ENCODE assay signal across 8 cellular contexts in the genomic region with DNA sequence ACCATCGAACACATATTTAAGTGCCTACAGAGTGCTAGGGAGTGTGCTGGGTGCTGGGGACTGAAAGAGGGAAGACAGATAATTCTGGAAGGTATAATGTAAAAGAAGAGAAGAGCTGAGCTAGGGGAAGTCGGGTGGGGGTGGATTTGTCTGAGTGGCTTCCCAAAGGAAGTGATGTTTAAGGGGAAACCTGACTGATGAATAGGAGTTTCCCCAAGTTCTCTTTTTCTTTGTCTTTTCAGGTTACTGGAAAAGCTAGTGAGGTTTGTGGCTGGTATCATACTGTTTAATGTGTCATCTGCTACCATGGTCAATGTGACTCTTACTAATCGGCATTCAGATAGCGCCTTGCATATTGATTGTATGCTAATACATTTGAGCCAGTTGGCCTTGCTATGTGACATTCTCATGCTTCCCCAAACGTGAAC.
DNase-seq lines count a peak whose midpoint lies in the region; ATAC-seq and TF ChIP-seq lines count a peak whose summit lies in the region.

No MANE protein-coding gene starts in this region.

- no peak overlapping the region for H3K9ac ChIP-seq in MM.1S (ENCODE audit: low read length)

- peak overlapping the region in 1 of 2 donors; percentile 41 for H3K27ac ChIP-seq in left lung
- H3K27ac ChIP-seq in RWPE1, result no peak overlapping the region
- H3K27ac ChIP-seq in MM.1S (ENCODE audit: low read length), result no peak overlapping the region

- intact Hi-C loops in left lung (cut with DNase I), result no loop called here

- no peak overlapping the region for H3K4me2 ChIP-seq in MM.1S (ENCODE audit: low read depth, low read length)

- peaks cover 4% of the 10 kb centered on the region; the same call in 1 of the 2 replicates for H3K79me2 ChIP-seq in MM.1S (ENCODE audit: low read length)

- POLR2A ChIA-PET in RWPE1 (lab: Yijun Ruan, JAX; ENCODE audit: low non-redundant PET), result no interaction called here

- H2AFZ ChIP-seq in MM.1S (ENCODE audit: low read length), result no peak overlapping the region

- no peak overlapping the region for H3K4me3 ChIP-seq in left lung
- H3K4me3 ChIP-seq in MM.1S (ENCODE audit: low read length), result no peak overlapping the region

- H3K9me3 ChIP-seq in left lung (no peaks in the 10 kb centered on the region), MM.1S (replicated peaks; ENCODE audit: insufficient read depth, low read length) (no peaks in the 10 kb centered on the region)

- peak; percentile 45 for DNase-seq in GM10266 (ENCODE audit: extremely low spot score)
- no peak for DNase-seq in left lung
- no peak for DNase-seq in RWPE1 (ENCODE audit: low spot score)
- DNase-seq in MM.1S, result no peak
- no peak for DNase-seq in COLO829 (ENCODE audit: low spot score)
- no peak for DNase-seq in retina

- TF ChIP-seq CTCF in GM10266 (IDR thresholded peaks at IDR 0.05; ENCODE audit: control insufficient read depth, insufficient read depth, low read depth, missing control alignments) (no peak), left lung (IDR thresholded peaks at IDR 0.05) (no peak), RWPE1 (conservative IDR thresholded peaks at IDR 0.05; ENCODE audit: low read depth) (no peak), MM.1S (IDR thresholded peaks at IDR 0.05; ENCODE audit: low read length) (no peak)

- H3K36me3 ChIP-seq in left lung (peaks cover 0 to 2% of the 10 kb centered on the region in 2 donors), MM.1S (replicated peaks; ENCODE audit: insufficient read depth, low read length) (no peaks in the 10 kb centered on the region)

- no peaks in the 10 kb centered on the region for H4K20me1 ChIP-seq in MM.1S (ENCODE audit: insufficient read depth, low read length)

- CTCF ChIA-PET in RWPE1 (lab: Yijun Ruan, JAX), result no interaction called here

- H3K27me3 ChIP-seq in left lung (no peaks in the 10 kb centered on the region), MM.1S (replicated peaks; ENCODE audit: insufficient read depth, low read length) (no peaks in the 10 kb centered on the region)

- H3K9me2 ChIP-seq in MM.1S (replicated peaks; ENCODE audit: insufficient read depth, low read length), result no peaks in the 10 kb centered on the region

- H3K4me1 ChIP-seq in left lung, result peaks cover 0 to 21% of the 10 kb centered on the region in 2 donors
- H3K4me1 ChIP-seq in MM.1S (ENCODE audit: low read length), result no peaks in the 10 kb centered on the region

- H3F3A ChIP-seq in MM.1S (ENCODE audit: insufficient read depth, low read length), result no peaks in the 10 kb centered on the region

- ATAC-seq in GM21360 (IDR thresholded peaks at IDR 0.05; ENCODE audit: unreplicated experiment) (peak; percentile 76), HG03460 (IDR thresholded peaks at IDR 0.05; ENCODE audit: unreplicated experiment) (peak; percentile 70), left lung (peak; percentile 19)

Comparison
In these comparisons a context has a peak if more than half of its experiments do, and no peak if none do; other contexts are left out.
1. ATAC-seq: peak in every context shown above with its lines; median percentile 76 in GM21360; 70 in HG03460; 19 in left lung.